ENCODE assay signal across 7 cellular contexts in genomic region chr19:53869805-53870484, GRCh38. TPM values are rescaled to one million over a fixed set of nuclear protein-coding genes. Genes with fewer than 3 reads are reported as not detected.
DNase-seq lines count a peak whose midpoint lies in the region; ATAC-seq and TF ChIP-seq lines count a peak whose summit lies in the region.
"Not testable (repeated sequence)": the region's sequence is repeated elsewhere in the genome, so short reads cannot be mapped to it uniquely, and the experiment has no call there.
"Had no signal": no experiment of that assay in that cellular context is flagged by ENCODE, and none has a peak within 500 bp of the region (broad histone marks: within the 10 kb centered on the region; RNA-seq: fewer than 3 reads in every experiment).

No MANE protein-coding gene starts in this region.

- H3K4me3 Mint-ChIP-seq in stimulated activated naive B cell treated with anti-CD40 and anti-IgM and Interleukin-4, amounts not matched to agents 10 μg/mL and 1 μg/mL and 100 μg/mL, for 72 hours, result peak overlapping the region; percentile 98 to 100

- TF ChIP-seq POLR2A in adrenal gland (IDR thresholded peaks at IDR 0.05), result not testable (repeated sequence)

- not testable (repeated sequence) for ATAC-seq in Panc1; stimulated activated naive B cell treated with anti-CD40 and anti-IgM and Interleukin-4, amounts not matched to agents 10 μg/mL and 1 μg/mL and 100 μg/mL, for 72 hours (replicated peaks)

- not testable (repeated sequence) for H3K27me3 Mint-ChIP-seq in stimulated activated naive B cell treated with anti-CD40 and anti-IgM and Interleukin-4, amounts not matched to agents 10 μg/mL and 1 μg/mL and 100 μg/mL, for 72 hours

- not testable (repeated sequence) for H3K36me3 ChIP-seq in Panc1 (ENCODE audit: control insufficient read depth, insufficient read depth, low read length)
- H3K36me3 ChIP-seq in adrenal gland (replicated peaks in 1 of 2) (peaks cover 0 to 13% of the 10 kb centered on the region in 2 donors), mucosa of rectum (ENCODE audit: control insufficient read depth in 2 of 2, insufficient read depth in 2 of 2, low read length in 2 of 2) (peaks cover 16 to 17% of the 10 kb centered on the region in 2 donors)

- in situ Hi-C loops in Panc1 (cut with HindIII; ENCODE audit: low pct_unique_long_range_greater_than_20kb, low sequenced_read_pairs), result not testable (repeated sequence)

- WGBS in adrenal gland, 4 donors, result 0 to 17% (median 3%) methylated on average over 1 to 24 of the region's 24 CpGs

- not testable (repeated sequence) for TF ChIP-seq CTCF in C4-2B (conservative IDR thresholded peaks at IDR 0.05); Panc1 (IDR thresholded peaks at IDR 0.05); adrenal gland (IDR thresholded peaks at IDR 0.05); fibroblast of mammary gland (conservative IDR thresholded peaks at IDR 0.05; ENCODE audit: control insufficient read depth, insufficient read depth, low read depth, low read length)

- POLR2A ChIA-PET in Panc1 (lab: Charles Lee), result interaction anchor here (0.6 to 0.7 kb wide), 3 partner anchors 17 to 335 kb away, joined by 3 to 6 read pairs (median 4); no protein-coding TSS in a partner anchor

- not testable (repeated sequence) for H3K9me3 ChIP-seq in Panc1 (ENCODE audit: control insufficient read depth, insufficient read depth, low read depth, low read length); adrenal gland (replicated peaks in 1 of 3); mucosa of rectum (ENCODE audit: control insufficient read depth in 2 of 2, low read length in 2 of 2)

- H3K4me3 ChIP-seq in Panc1 (ENCODE audit: low read depth in 2 of 2, low read length in 2 of 2) (peak overlapping the region; percentile 95 to 96), adrenal gland (peak overlapping the region; percentile 41 to 75 (median 50)), fibroblast of mammary gland (ENCODE audit: control insufficient read depth, low read depth, low read length) (peak overlapping the region; percentile 97), mucosa of rectum (ENCODE audit: low read length in 2 of 2) (peak overlapping the region; percentile 85 to 93)

- H3K36me3 Mint-ChIP-seq in stimulated activated naive B cell treated with anti-CD40 and anti-IgM and Interleukin-4, amounts not matched to agents 10 μg/mL and 1 μg/mL and 100 μg/mL, for 72 hours, result peaks cover 26 to 41% of the 10 kb centered on the region in 2 donors

- H3K4me1 ChIP-seq in Panc1 (ENCODE audit: control insufficient read depth, insufficient read depth, low read length), result peaks cover 25% of the 10 kb centered on the region
- H3K4me1 ChIP-seq in adrenal gland (replicated peaks in 1 of 2), result peaks cover 8 to 23% of the 10 kb centered on the region in 2 donors
- H3K4me1 ChIP-seq in mucosa of rectum (ENCODE audit: control insufficient read depth in 2 of 2, insufficient read depth in 2 of 2, low read length in 2 of 2), result peaks cover 21 to 34% of the 10 kb centered on the region in 2 donors

- intact Hi-C loops in Panc1 (cut with micrococcal nuclease; ENCODE audit: unreplicated experiment); adrenal gland (cut with DNase I): not testable (repeated sequence)

- not testable (repeated sequence) for DNase-seq in Panc1 (ENCODE audit: low read depth, low spot score); adrenal gland; fibroblast of mammary gland (ENCODE audit: low read depth); stimulated activated naive B cell treated with anti-CD40 and anti-IgM and Interleukin-4, amounts not matched to agents 10 μg/mL and 1 μg/mL and 100 μg/mL, for 72 hours

- H3K4me1 Mint-ChIP-seq in stimulated activated naive B cell treated with anti-CD40 and anti-IgM and Interleukin-4, amounts not matched to agents 10 μg/mL and 1 μg/mL and 100 μg/mL, for 72 hours, result peaks cover 47 to 73% of the 10 kb centered on the region in 2 donors

- H3K9ac ChIP-seq in mucosa of rectum (ENCODE audit: low read depth in 1 of 2, low read length in 2 of 2), result peak overlapping the region; percentile 68 to 86

- H3K27ac ChIP-seq in C4-2B, result peak overlapping the region; percentile 81
- peak overlapping the region; percentile 88 for H3K27ac ChIP-seq in Panc1 (ENCODE audit: low read length)
- peak overlapping the region in 4 of 5 donors; percentile 57 to 86 (median 73) for H3K27ac ChIP-seq in adrenal gland
- peak overlapping the region; percentile 95 to 96 for H3K27ac ChIP-seq in mucosa of rectum (ENCODE audit: low read depth in 2 of 2, low read length in 2 of 2)

- not testable (repeated sequence) for H3K9me3 Mint-ChIP-seq in stimulated activated naive B cell treated with anti-CD40 and anti-IgM and Interleukin-4, amounts not matched to agents 10 μg/mL and 1 μg/mL and 100 μg/mL, for 72 hours

- peak overlapping the region; percentile 91 for H3K27ac Mint-ChIP-seq in stimulated activated naive B cell treated with anti-CD40 and anti-IgM and Interleukin-4, amounts not matched to agents 10 μg/mL and 1 μg/mL and 100 μg/mL, for 72 hours

- H3K27me3 ChIP-seq in Panc1 (ENCODE audit: control insufficient read depth, insufficient read depth, low read length); adrenal gland; mucosa of rectum (ENCODE audit: control insufficient read depth in 2 of 2, insufficient read depth in 2 of 2, low read length in 2 of 2): not testable (repeated sequence)

- not testable (repeated sequence) for BruUV-seq in Panc1 (replicated peaks; lab: Mats Ljungman, UMichigan)

- CTCF ChIA-PET in Panc1 (lab: Charles Lee), result interaction anchor here (0.6 to 0.9 kb wide), 2 partner anchors 19 to 78 kb away, joined by 6 to 7 read pairs; no protein-coding TSS in a partner anchor

RNA-seq across cellular contexts. Expression of gene MYADM, which starts 2.3 kb away (rescaled TPM):
- total RNA-seq in Panc1 (2021; ENCODE audit: unreplicated experiment) (469 TPM), adrenal gland (10 to 100 TPM; 20.2 to 74.0 (median 46.2) TPM)
- polyA plus RNA-seq in Panc1 (2012; ENCODE audit: insufficient read length), result 387 TPM
- 10 to 100 TPM; 19.7 to 23.4 (median 22.7) TPM for polyA plus RNA-seq in adrenal gland

RNA-seq across cellular contexts. Expression of gene PRKCG, which starts 12.1 kb away (rescaled TPM):
- total RNA-seq in Panc1 (2021; ENCODE audit: unreplicated experiment) (2.5 TPM), adrenal gland (not detected)
- 4.2 TPM for polyA plus RNA-seq in Panc1 (2012; ENCODE audit: insufficient read length)
- polyA plus RNA-seq in adrenal gland, result not detected
- total RNA-seq: ureter had no signal

RNA-seq across cellular contexts. Expression of gene CACNG7, which starts 39.1 kb away (rescaled TPM):
- 7.7 TPM for total RNA-seq in Panc1 (2021; ENCODE audit: unreplicated experiment)
- 50.5 TPM for polyA plus RNA-seq in Panc1 (2012; ENCODE audit: insufficient read length)
- under 1 TPM in 1 of 8 donors, not detected in 7; 0.14 TPM for total RNA-seq in adrenal gland
- polyA plus RNA-seq in adrenal gland, result 1 to 10 TPM in 1 of 3 donors, under 1 TPM in 2; 0.09 to 1.4 (median 0.13) TPM
- total RNA-seq: ureter had no signal

RNA-seq across cellular contexts. Expression of gene NLRP12, which starts 45.8 kb away (rescaled TPM):
- total RNA-seq in Panc1 (2021; ENCODE audit: unreplicated experiment) (0.05 TPM), adrenal gland (under 1 TPM in 6 of 8 donors, not detected in 2; 0.11 to 0.78 (median 0.31) TPM)
- not detected for polyA plus RNA-seq in Panc1 (2012; ENCODE audit: insufficient read length)
- polyA plus RNA-seq in adrenal gland, result under 1 TPM in 2 of 3 donors, not detected in 1; 0.10 to 0.40 TPM
